Comparison of ENCODE assay signal across 10 cellular contexts in genomic region chr1:172041689-172042088, GRCh38.
DNase-seq lines count a peak whose midpoint lies in the region; ATAC-seq and TF ChIP-seq lines count a peak whose summit lies in the region.
"Had no signal": no experiment of that assay in that cellular context is flagged by ENCODE, and none has a peak within 500 bp of the region (broad histone marks: within the 10 kb centered on the region; RNA-seq: fewer than 3 reads in every experiment).

No MANE protein-coding gene starts in this region.

- TF ChIP-seq CTCF in epithelial cell of proximal tubule (conservative IDR thresholded peaks at IDR 0.05; ENCODE audit: low read depth, low read length) = peak; percentile 61

- intact Hi-C loops in sciatic nerve (cut with DNase I) = no loop called here

- no peak overlapping the region for H3K4me3 ChIP-seq in epithelial cell of proximal tubule (ENCODE audit: low read depth, low read length)

- DNase-seq in DMS53 treated with DMSO at 0.1 percent for 48 hours (lab: John Stamatoyannopoulos, UW; ENCODE audit: unreplicated experiment) (peak; percentile 5), OCI-M1 (lab: John Stamatoyannopoulos, UW) (peak; percentile 25), epithelial cell of proximal tubule (ENCODE audit: low read depth) (no peak), sciatic nerve (ENCODE audit: low spot score) (no peak), COR-L47 (lab: John Stamatoyannopoulos, UW) (no peak), amygdala (lab: John Stamatoyannopoulos, UW) (no peak), T-helper 1 cell (no peak)
- DNase-seq: hippocampal formation; NK-92 treated with Interleukin-12 subunit alpha and Interleukin-12 subunit beta, amount 100 ng/mL, for 24 hours had no signal

- peak; percentile 92 for ATAC-seq in sciatic nerve
- ATAC-seq in HG03565 (IDR thresholded peaks at IDR 0.05; ENCODE audit: unreplicated experiment) = no peak

Comparison
In these comparisons a context has a peak if more than half of its experiments do, and no peak if none do; other contexts are left out.
1. DNase-seq: peak in DMS53 treated with DMSO at 0.1 percent for 48 hours (single experiment) and OCI-M1 (single experiment); none in epithelial cell of proximal tubule (single experiment), sciatic nerve (single experiment), COR-L47 (single experiment), amygdala (0 of 56) and T-helper 1 cell (0 of 5).